Comparison of ENCODE assay signal across 35 cellular contexts in the genomic region with DNA sequence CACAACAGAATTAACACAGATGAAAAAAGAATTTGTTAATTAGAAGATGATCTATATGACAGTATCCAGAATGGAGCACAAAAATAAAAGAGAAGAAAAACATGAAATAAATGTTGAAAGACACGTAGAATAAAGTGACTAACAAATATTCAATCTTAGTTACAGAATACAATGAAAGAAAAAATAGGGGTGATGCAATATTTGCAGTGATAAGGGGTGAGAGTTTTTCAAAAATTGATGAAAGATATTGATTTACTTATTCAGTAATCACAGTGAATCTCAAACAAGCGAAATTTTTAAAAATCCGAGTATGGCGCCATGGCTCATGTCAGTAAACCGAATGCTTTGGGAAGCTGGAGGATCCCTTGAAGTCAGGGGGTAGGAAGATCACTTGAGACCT. TPM values are rescaled to one million over a fixed set of nuclear protein-coding genes. Genes with fewer than 3 reads are reported as not detected.
"Had no signal": no experiment of that assay in that cellular context is flagged by ENCODE, and none has a peak within 500 bp of the region (broad histone marks: within the 10 kb centered on the region; RNA-seq: fewer than 3 reads in every experiment).

No MANE protein-coding gene starts in this region.

- H3K36me3 ChIP-seq: adrenal gland, brain microvascular endothelial cell, breast epithelium, cardiac muscle cell had no signal

- FAIRE-seq: astrocyte, bronchial epithelial cell had no signal

- H3K4me1 ChIP-seq: adrenal gland, body of pancreas, breast epithelium had no signal

- DNase-seq: activated effector memory CD4-positive, alpha-beta T cell treated with anti-CD3 and anti-CD28 coated beads, Interleukin-2, amount 50 U/mL, for 16 hours; activated effector memory CD4-positive, alpha-beta T cell treated with Interleukin-2 at 50 U/mL for 16 hours; activated gamma-delta T cell; activated gamma-delta T cell treated with Interleukin-2 at 50 U/mL for 16 hours; activated naive CD4-positive, alpha-beta T cell; activated naive CD4-positive, alpha-beta T cell treated with anti-CD3 and anti-CD28 coated beads for 36 hours; activated naive CD4-positive, alpha-beta T cell treated with anti-CD3 and anti-CD28 coated beads, Interleukin-2, amount 10 ng/mL, durations not matched to agents 7 days and 5 days; activated naive CD4-positive, alpha-beta T cell treated with anti-CD3 and anti-CD28 coated beads, Interleukin-2, amount 50 U/mL, for 16 hours; activated naive CD4-positive, alpha-beta T cell treated with Interleukin-2 at 50 U/mL for 16 hours; activated naive CD8-positive, alpha-beta T cell treated with anti-CD3 and anti-CD28 coated beads for 36 hours; activated naive CD8-positive, alpha-beta T cell treated with anti-CD3 and anti-CD28 coated beads, Interleukin-2, amount 10 ng/mL, durations not matched to agents 7 days and 5 days; activated naive CD8-positive, alpha-beta T cell treated with anti-CD3 and anti-CD28 coated beads, Interleukin-2, amount 50 U/mL, for 24 hours; activated T-cell treated with anti-CD3 and anti-CD28 coated beads, Interleukin-2, amount 50 U/mL, for 1 hour; activated T-cell treated with anti-CD3 and anti-CD28 coated beads, Interleukin-2, amount 50 U/mL, for 24 hours; activated T-cell treated with anti-CD3 and anti-CD28 coated beads, Interleukin-2, amount 50 U/mL, for 4 hours; activated T-cell treated with anti-CD3 and anti-CD28 coated beads, Interleukin-2, amount 50 U/mL, for 48 hours; activated T-cell treated with anti-CD3 and anti-CD28 coated beads, Interleukin-2, amount 50 U/mL, for 72 hours; adrenal gland; amniotic stem cell; amygdala; anterior cingulate cortex; aorta; body of pancreas; brain microvascular endothelial cell; caudate nucleus; central memory CD4-positive, alpha-beta T cell; cerebellar nuclear complex had no signal

- H3K27me3 ChIP-seq: cardiac muscle cell had no signal

- ATAC-seq: activated naive CD4-positive, alpha-beta T cell treated with anti-CD3 and anti-CD28 coated beads, Interleukin-2, amount 50 U/mL, for 72 hours; activated naive CD8-positive, alpha-beta T cell treated with anti-CD3 and anti-CD28 coated beads, Interleukin-2, amount 50 U/mL, for 24 hours; activated T-cell treated with anti-CD3 and anti-CD28 coated beads, Interleukin-2, amount 50 U/mL, for 4 hours; activated T-cell treated with anti-CD3 and anti-CD28 coated beads, Interleukin-2, amount 50 U/mL, for 72 hours; activated T-helper 17 cell treated with anti-CD3 and anti-CD28 coated beads, Interleukin-2, amount 50 U/mL, for 72 hours; body of pancreas had no signal

- H3K27ac ChIP-seq: adrenal gland, body of pancreas, brain microvascular endothelial cell, breast epithelium, cardiac muscle cell had no signal

- H3K4me3 ChIP-seq: adrenal gland, body of pancreas, breast epithelium, cardiac muscle cell had no signal

- H3K9me3 ChIP-seq: adrenal gland, body of pancreas, breast epithelium had no signal

RNA-seq across cellular contexts. Expression of a gene that starts 39.9 kb away (rescaled TPM):
- total RNA-seq: activated naive CD4-positive, alpha-beta T cell treated with anti-CD3 and anti-CD28 coated beads for 36 hours; activated naive CD4-positive, alpha-beta T cell treated with anti-CD3 and anti-CD28 coated beads, Interleukin-2, amount 50 U/mL, for 72 hours; activated naive CD8-positive, alpha-beta T cell treated with anti-CD3 and anti-CD28 coated beads for 36 hours; activated naive CD8-positive, alpha-beta T cell treated with anti-CD3 and anti-CD28 coated beads, Interleukin-2, amount 10 ng/mL, durations not matched to agents 7 days and 5 days; activated T-cell treated with anti-CD3 and anti-CD28 coated beads, Interleukin-2, amount 50 U/mL, for 4 hours; activated T-cell treated with anti-CD3 and anti-CD28 coated beads, Interleukin-2, amount 50 U/mL, for 72 hours; activated T-helper 1 cell treated with anti-CD3 and anti-CD28 coated beads, Interleukin-12 subunit alpha, Interleukin-12 subunit beta, Interleukin-2, Interleukin-4 antibody, amounts not matched to agents 30 ng/mL and 10 ng/mL and 1 ng/mL, durations not matched to agents 14 hours and 24 hours and 36 hours; activated T-helper 17 cell treated with anti-CD3 and anti-CD28 coated beads, Interleukin-2, amount 50 U/mL, for 72 hours; activated T-helper 2 cell treated with anti-CD3 and anti-CD28 coated beads, Interferon-gamma antibody, Interleukin-2, Interleukin-4, amounts not matched to agents 10 μg/mL and 5 μg/mL and 100 μg/mL, durations not matched to agents 14 hours and 24 hours and 36 hours had no signal
- polyA plus RNA-seq: aorta, cardiac muscle cell had no signal
